Comparison of ENCODE assay signal across 10 cellular contexts in the genomic region with DNA sequence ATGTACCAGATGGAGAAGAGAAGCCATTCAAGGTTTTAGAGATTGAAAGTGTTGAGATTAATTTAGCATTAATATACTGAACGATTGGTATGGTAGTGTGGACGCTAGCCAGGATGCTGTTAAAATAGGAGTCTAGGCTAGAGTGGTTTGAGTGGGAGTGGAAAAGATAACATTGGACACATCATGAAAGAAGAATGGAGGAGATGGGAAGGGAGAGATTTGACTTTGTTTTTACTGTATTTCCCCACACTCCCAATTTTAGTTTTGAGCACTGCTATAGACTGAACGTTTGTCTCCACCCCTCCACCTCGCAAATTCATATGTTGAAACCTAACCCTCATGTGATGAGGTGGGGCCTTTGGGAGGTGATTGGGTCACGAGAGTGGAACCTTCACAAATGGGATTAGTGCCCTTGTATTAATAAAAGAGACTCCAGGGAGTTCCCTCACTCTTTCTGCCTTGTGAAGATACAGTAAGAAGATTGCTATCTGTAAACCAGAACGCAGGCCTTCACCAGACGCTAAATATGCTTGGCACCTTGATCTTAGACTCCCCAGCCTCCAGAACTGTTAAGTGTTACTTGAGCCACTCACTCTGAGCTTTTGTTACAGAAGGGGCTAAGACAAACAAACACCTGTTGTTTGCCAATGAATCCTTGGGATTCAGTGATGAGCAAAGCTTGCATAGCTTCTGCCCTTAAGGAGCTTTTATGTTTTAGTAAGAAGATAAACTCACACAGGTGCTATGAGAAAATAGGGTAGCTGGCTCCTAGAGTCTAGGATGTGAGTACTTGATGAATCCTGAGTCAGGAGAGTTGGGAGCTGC. TPM values are rescaled to one million over a fixed set of nuclear protein-coding genes. Genes with fewer than 3 reads are reported as not detected.
A peak's percentile ranks its signal among the peaks of the same experiment; 100 is the strongest.
DNase-seq lines count a peak whose midpoint lies in the region; ATAC-seq and TF ChIP-seq lines count a peak whose summit lies in the region.
"Had no signal": no experiment of that assay in that cellular context is flagged by ENCODE, and none has a peak within 500 bp of the region (broad histone marks: within the 10 kb centered on the region; RNA-seq: fewer than 3 reads in every experiment).

No MANE protein-coding gene starts in this region.

- TF ChIP-seq EP300 in suprapubic skin (IDR thresholded peaks at IDR 0.05) = no peak

- H3K4me2 ChIP-seq in OCI-LY1 (ENCODE audit: low read length) = no peak overlapping the region; the same call in 1 of the 2 replicates
- H3K4me2 ChIP-seq in smooth muscle cell = peak overlapping the region; percentile 24

- H3K9me3 ChIP-seq in OCI-LY1 (ENCODE audit: low read length) (no peaks in the 10 kb centered on the region), smooth muscle cell (replicated peaks; ENCODE audit: low read depth) (no peaks in the 10 kb centered on the region), suprapubic skin (no peaks in the 10 kb centered on the region)

- H3K4me1 Mint-ChIP-seq in activated T-cell treated with anti-CD3 and anti-CD28 coated beads, Interleukin-2, amount 50 U/mL, for 72 hours (ENCODE audit: low read depth) = peaks cover 69% of the 10 kb centered on the region

- H3K27me3 Mint-ChIP-seq in activated T-cell treated with anti-CD3 and anti-CD28 coated beads, Interleukin-2, amount 50 U/mL, for 72 hours (ENCODE audit: low read depth) = peaks cover 11% of the 10 kb centered on the region

- no peak for TF ChIP-seq POLR2A in suprapubic skin (IDR thresholded peaks at IDR 0.05)

- peak overlapping the region in 1 of 2 donors; percentile 74 for H3K4me3 Mint-ChIP-seq in activated T-cell treated with anti-CD3 and anti-CD28 coated beads, Interleukin-2, amount 50 U/mL, for 72 hours
- H3K4me3 Mint-ChIP-seq: mesothelial cell of epicardium had no signal

- H3K27me3 ChIP-seq in OCI-LY1 (ENCODE audit: insufficient read depth, low read length) = no peaks in the 10 kb centered on the region
- H3K27me3 ChIP-seq in smooth muscle cell (ENCODE audit: low read depth) = no peaks in the 10 kb centered on the region
- H3K27me3 ChIP-seq in suprapubic skin = no peaks in the 10 kb centered on the region

- peak overlapping the region; percentile 36 for H3K27ac ChIP-seq in OCI-LY1 (ENCODE audit: low read depth, low read length, poor library complexity, severe bottlenecking)
- H3K27ac ChIP-seq in smooth muscle cell (ENCODE audit: low read depth) = peak overlapping the region; percentile 49
- H3K27ac ChIP-seq in suprapubic skin = no peak overlapping the region

- H3K27ac Mint-ChIP-seq in activated T-cell treated with anti-CD3 and anti-CD28 coated beads, Interleukin-2, amount 50 U/mL, for 72 hours = peak overlapping the region; percentile 90
- H3K27ac Mint-ChIP-seq: mesothelial cell of epicardium had no signal

- peaks cover 4 to 11% of the 10 kb centered on the region in 2 donors for H3K36me3 Mint-ChIP-seq in activated T-cell treated with anti-CD3 and anti-CD28 coated beads, Interleukin-2, amount 50 U/mL, for 72 hours (ENCODE audit: insufficient read depth in 2 of 2)

- H3K4me3 ChIP-seq in OCI-LY1 (ENCODE audit: low read depth, low read length, poor library complexity, severe bottlenecking) (no peak overlapping the region), fibroblast of villous mesenchyme (ENCODE audit: low read depth, low read length) (no peak overlapping the region), smooth muscle cell (no peak overlapping the region), suprapubic skin (no peak overlapping the region)

- H3K9me2 ChIP-seq in OCI-LY1 (ENCODE audit: low read depth, low read length) = no peaks in the 10 kb centered on the region

- WGBS in smooth muscle cell (ENCODE audit: low lambda C conversion rate) = 31% methylated on average over 7 of the region's 7 CpGs
- WGBS in suprapubic skin = 66% methylated on average over 7 of the region's 7 CpGs

- peaks cover 76% of the 10 kb centered on the region for H3K4me1 ChIP-seq in OCI-LY1 (ENCODE audit: insufficient read depth, low read length, severe bottlenecking)
- peaks cover 37% of the 10 kb centered on the region for H3K4me1 ChIP-seq in smooth muscle cell (ENCODE audit: low read depth)
- H3K4me1 ChIP-seq in suprapubic skin = peaks cover 23% of the 10 kb centered on the region

- DNase-seq in activated T-cell treated with anti-CD3 and anti-CD28 coated beads, Interleukin-2, amount 50 U/mL, for 72 hours = no peak
- DNase-seq in activated T-cell treated with anti-CD3 and anti-CD28 coated beads, Interleukin-2, amount 50 U/mL, for 1 hour = no peak
- DNase-seq in fibroblast of villous mesenchyme (ENCODE audit: low read depth) (peak; percentile 28), smooth muscle cell (lab: John Stamatoyannopoulos, UW; ENCODE audit: unreplicated experiment) (no peak), suprapubic skin (ENCODE audit: low spot score in 2 of 2) (no peak)
- DNase-seq: NCI-H510A had no signal

- H3K9me3 Mint-ChIP-seq in activated T-cell treated with anti-CD3 and anti-CD28 coated beads, Interleukin-2, amount 50 U/mL, for 72 hours = peaks cover 0 to 5% of the 10 kb centered on the region in 2 donors

- H3K79me2 ChIP-seq in OCI-LY1 (ENCODE audit: insufficient read depth, low read length) (peaks cover 79% of the 10 kb centered on the region), smooth muscle cell (ENCODE audit: low read depth) (peaks cover 98% of the 10 kb centered on the region)

- H3F3A ChIP-seq in OCI-LY1 (ENCODE audit: insufficient read depth, low read length) = no peaks in the 10 kb centered on the region
- H3F3A ChIP-seq in smooth muscle cell (ENCODE audit: low read depth) = peaks cover 3% of the 10 kb centered on the region

- no peak for ATAC-seq in activated T-cell treated with anti-CD3 and anti-CD28 coated beads, Interleukin-2, amount 50 U/mL, for 72 hours (replicated peaks in 1 of 2)
- ATAC-seq in HG02884 (IDR thresholded peaks at IDR 0.05; ENCODE audit: unreplicated experiment) (no peak), HG03175 (IDR thresholded peaks at IDR 0.05; ENCODE audit: unreplicated experiment) (no peak)

- H2AFZ ChIP-seq in OCI-LY1 (ENCODE audit: low read length) (no peak overlapping the region), smooth muscle cell (ENCODE audit: low read depth) (no peak overlapping the region)

- H3K36me3 ChIP-seq in OCI-LY1 (ENCODE audit: insufficient read depth, low read length) (peaks cover 3% of the 10 kb centered on the region; the same call in 1 of the 2 replicates), smooth muscle cell (ENCODE audit: low read depth) (no peaks in the 10 kb centered on the region), suprapubic skin (no peaks in the 10 kb centered on the region)

- H4K20me1 ChIP-seq in OCI-LY1 (ENCODE audit: insufficient read depth, low read length) (no peaks in the 10 kb centered on the region), smooth muscle cell (ENCODE audit: low read depth) (peaks cover 100% of the 10 kb centered on the region)

- no peak for TF ChIP-seq CTCF in OCI-LY1 (IDR thresholded peaks at IDR 0.05; ENCODE audit: low read length)
- TF ChIP-seq CTCF in fibroblast of villous mesenchyme (IDR thresholded peaks at IDR 0.05; ENCODE audit: insufficient read depth, low read depth, low read length) = no peak
- TF ChIP-seq CTCF in smooth muscle cell (IDR thresholded peaks at IDR 0.05; ENCODE audit: borderline replicate concordance, insufficient read depth, poor library complexity, severe bottlenecking) = no peak
- TF ChIP-seq CTCF in suprapubic skin (IDR thresholded peaks at IDR 0.05) = no peak

- H3K9ac ChIP-seq in OCI-LY1 (ENCODE audit: low read length) = no peak overlapping the region
- H3K9ac ChIP-seq in smooth muscle cell (ENCODE audit: low read depth) = no peak overlapping the region

RNA-seq across cellular contexts. Expression of a gene that starts 25.8 kb away (rescaled TPM):
- 10 to 100 TPM; 70.1 to 95.1 TPM for total RNA-seq in activated T-cell treated with anti-CD3 and anti-CD28 coated beads, Interleukin-2, amount 50 U/mL, for 72 hours
- 176 and 180 TPM in 2 replicates for total RNA-seq in fibroblast of villous mesenchyme
- total RNA-seq in smooth muscle cell = 98.0 and 108 TPM in 2 replicates
- 26.0 and 26.4 TPM in 2 replicates for polyA plus RNA-seq in smooth muscle cell
- 10 to 100 TPM; 57.2 to 85.9 (median 65.2) TPM for total RNA-seq in suprapubic skin
